Comparison of ENCODE assay signal across 18 cellular contexts in the genomic region with DNA sequence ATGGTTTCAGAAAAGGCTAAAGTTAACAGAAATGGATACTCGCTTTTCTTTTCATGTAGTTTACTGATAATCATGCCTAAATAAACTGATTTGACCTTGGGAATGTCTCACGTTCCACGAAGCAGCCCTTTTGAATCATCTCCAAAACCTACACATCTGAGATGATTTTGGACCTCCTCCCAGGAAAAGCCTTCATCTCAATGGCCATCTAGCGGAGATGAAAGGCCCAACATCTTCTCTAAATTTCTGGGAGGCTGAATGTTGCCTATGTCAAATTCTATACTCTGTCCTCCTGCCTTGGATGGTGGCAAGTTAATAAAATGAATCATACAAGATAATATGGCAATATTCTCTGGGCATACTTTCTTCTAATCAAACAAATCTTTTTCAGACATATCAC.
DNase-seq lines count a peak whose midpoint lies in the region; ATAC-seq and TF ChIP-seq lines count a peak whose summit lies in the region.
"Had no signal": no experiment of that assay in that cellular context is flagged by ENCODE, and none has a peak within 500 bp of the region (broad histone marks: within the 10 kb centered on the region; RNA-seq: fewer than 3 reads in every experiment).

No MANE protein-coding gene starts in this region.

- no peak for ATAC-seq in HG03354 (IDR thresholded peaks at IDR 0.05; ENCODE audit: poor library complexity, severe bottlenecking, unreplicated experiment)
- ATAC-seq: activated T-helper 17 cell treated with anti-CD3 and anti-CD28 coated beads, Interleukin-2, amount 50 U/mL, for 72 hours; effector memory CD8-positive, alpha-beta T cell had no signal

- in situ Hi-C loops in GM13977 (cut with MboI; ENCODE audit: low pct_unique_long_range_greater_than_20kb, low sequenced_read_pairs, unreplicated experiment), result no loop called here

- no peaks in the 10 kb centered on the region for H3K36me3 Mint-ChIP-seq in chondrocyte (ENCODE audit: low read depth)
- H3K36me3 Mint-ChIP-seq in nephron (ENCODE audit: low read depth), result no peaks in the 10 kb centered on the region

- H3K27ac Mint-ChIP-seq in chondrocyte (ENCODE audit: unreplicated experiment), result no peak overlapping the region
- peak overlapping the region; percentile 28 to 83 (median 78) for H3K27ac Mint-ChIP-seq in nephron
- H3K27ac Mint-ChIP-seq: activated T-helper 17 cell treated with anti-CD3 and anti-CD28 coated beads, Interleukin-2, amount 50 U/mL, for 72 hours; CD4-positive, alpha-beta T cell; effector memory CD8-positive, alpha-beta T cell had no signal

- peak; percentile 56 for TF ChIP-seq CTCF in chondrocyte (IDR thresholded peaks at IDR 0.05)
- peak in 2 of 3 experiments; percentile 31 to 34 for TF ChIP-seq CTCF in nephron (IDR thresholded peaks at IDR 0.05; ENCODE audit: unreplicated experiment in 3 of 3)
- TF ChIP-seq CTCF in GM13977 (IDR thresholded peaks at IDR 0.05; ENCODE audit: extremely low read depth, insufficient read depth, missing control alignments), result no peak

- H3K4me1 Mint-ChIP-seq in chondrocyte (ENCODE audit: low read depth) (peaks cover 6% of the 10 kb centered on the region), nephron (peaks cover 25% of the 10 kb centered on the region)
- H3K4me1 Mint-ChIP-seq: activated T-helper 17 cell treated with anti-CD3 and anti-CD28 coated beads, Interleukin-2, amount 50 U/mL, for 72 hours had no signal

- DNase-seq in EH (ENCODE audit: low read depth) (peak; percentile 54), NCI-H226 (peak; percentile 16), chondrocyte (ENCODE audit: low spot score) (no peak), GM13977 (ENCODE audit: low spot score) (no peak), iPS-NIHi7 (ENCODE audit: extremely low spot score) (no peak)
- DNase-seq in activated CD4-positive, CD25-positive, alpha-beta regulatory T cell (lab: John Stamatoyannopoulos, UW), result no peak
- DNase-seq: aorta; CD4-positive, alpha-beta T cell; effector memory CD8-positive, alpha-beta T cell; KG1; NCI-H146; Peyer's patch; small intestine; stimulated activated naive CD4-positive, alpha-beta T cell treated with Interleukin-2 at 50 U/mL for 16 hours; SW 1271 had no signal

- H3K4me3 Mint-ChIP-seq in chondrocyte (ENCODE audit: unreplicated experiment) (no peak overlapping the region), nephron (no peak overlapping the region)
- H3K4me3 Mint-ChIP-seq: activated T-helper 17 cell treated with anti-CD3 and anti-CD28 coated beads, Interleukin-2, amount 50 U/mL, for 72 hours; CD4-positive, alpha-beta T cell; effector memory CD8-positive, alpha-beta T cell had no signal

- H3K27me3 Mint-ChIP-seq in chondrocyte (ENCODE audit: low read depth) (no peaks in the 10 kb centered on the region), nephron (ENCODE audit: low read depth) (no peaks in the 10 kb centered on the region)
- H3K27me3 Mint-ChIP-seq: activated T-helper 17 cell treated with anti-CD3 and anti-CD28 coated beads, Interleukin-2, amount 50 U/mL, for 72 hours; CD4-positive, alpha-beta T cell; effector memory CD8-positive, alpha-beta T cell had no signal

- H3K9me3 Mint-ChIP-seq in chondrocyte (ENCODE audit: low read depth), result no peaks in the 10 kb centered on the region
- no peaks in the 10 kb centered on the region for H3K9me3 Mint-ChIP-seq in nephron
- H3K9me3 Mint-ChIP-seq: activated T-helper 17 cell treated with anti-CD3 and anti-CD28 coated beads, Interleukin-2, amount 50 U/mL, for 72 hours; CD4-positive, alpha-beta T cell; effector memory CD8-positive, alpha-beta T cell had no signal

Comparison
In these comparisons a context has a peak if more than half of its experiments do, and no peak if none do; other contexts are left out.
1. DNase-seq: peak in EH (single experiment) and NCI-H226 (single experiment); none in chondrocyte (single experiment), GM13977 (single experiment), activated CD4-positive, CD25-positive, alpha-beta regulatory T cell (0 of 4) and iPS-NIHi7 (single experiment).